In genomic region chr1:93301131-93301530, GRCh38 we compare ENCODE assay signal across 19 cellular contexts.
"Had no signal": no experiment of that assay in that cellular context is flagged by ENCODE, and none has a peak within 500 bp of the region (broad histone marks: within the 10 kb centered on the region; RNA-seq: fewer than 3 reads in every experiment).

No MANE protein-coding gene starts in this region.

- H3K27me3 ChIP-seq: colonic mucosa, esophagus muscularis mucosa, foreskin keratinocyte, gastrocnemius medialis, heart right ventricle, left lung had no signal

- H3K4me3 Mint-ChIP-seq: dendritic cell treated with granulocyte-macrophage colony-stimulating factor and Interleukin-4, amounts not matched to agents 40 ng/mL and 50 ng/mL, for 4 days; mesothelial cell of epicardium; naive B cell had no signal

- H3K9me3 ChIP-seq: colonic mucosa, esophagus muscularis mucosa, gastrocnemius medialis, heart right ventricle, left lung, lower lobe of right lung, mucosa of descending colon had no signal

- H3K4me1 ChIP-seq: colonic mucosa, esophagus muscularis mucosa, foreskin keratinocyte, heart right ventricle, left lung, lower lobe of right lung had no signal

- H3K4me3 ChIP-seq: colonic mucosa, esophagus muscularis mucosa, gastrocnemius medialis, heart right ventricle, left lung, lower lobe of right lung, mucosa of descending colon had no signal

- H3K27me3 Mint-ChIP-seq: dendritic cell treated with granulocyte-macrophage colony-stimulating factor and Interleukin-4, amounts not matched to agents 40 ng/mL and 50 ng/mL, for 4 days; naive B cell had no signal

- H3K4me1 Mint-ChIP-seq: mesothelial cell of epicardium, naive B cell had no signal

- H3K9me3 Mint-ChIP-seq: dendritic cell treated with granulocyte-macrophage colony-stimulating factor and Interleukin-4, amounts not matched to agents 40 ng/mL and 50 ng/mL, for 4 days; mesothelial cell of epicardium; naive B cell had no signal

- ATAC-seq: foreskin keratinocyte, gastrocnemius medialis, heart right ventricle, left cardiac atrium, left lung, left ventricle myocardium superior, lower lobe of right lung, mucosa of descending colon had no signal

- DNase-seq: colonic mucosa; cortex of kidney; effector CD8-positive, alpha-beta T cell; foreskin keratinocyte; gastrocnemius medialis; glutamatergic neuron; head of caudate nucleus; heart right ventricle; hippocampal formation; left cardiac atrium; left lung; left ventricle myocardium superior; lower lobe of right lung; mesenchymal stem cell; mucosa of descending colon; naive B cell had no signal

- H3K27ac ChIP-seq: colonic mucosa, esophagus muscularis mucosa, foreskin keratinocyte, gastrocnemius medialis, heart right ventricle, left lung, lower lobe of right lung had no signal

- H3K27ac Mint-ChIP-seq: dendritic cell treated with granulocyte-macrophage colony-stimulating factor and Interleukin-4, amounts not matched to agents 40 ng/mL and 50 ng/mL, for 4 days; mesothelial cell of epicardium; naive B cell had no signal

- H3K36me3 ChIP-seq: colonic mucosa, gastrocnemius medialis, left lung, lower lobe of right lung had no signal
